23 cellular contexts compared by ENCODE assay signal in the genomic region with DNA sequence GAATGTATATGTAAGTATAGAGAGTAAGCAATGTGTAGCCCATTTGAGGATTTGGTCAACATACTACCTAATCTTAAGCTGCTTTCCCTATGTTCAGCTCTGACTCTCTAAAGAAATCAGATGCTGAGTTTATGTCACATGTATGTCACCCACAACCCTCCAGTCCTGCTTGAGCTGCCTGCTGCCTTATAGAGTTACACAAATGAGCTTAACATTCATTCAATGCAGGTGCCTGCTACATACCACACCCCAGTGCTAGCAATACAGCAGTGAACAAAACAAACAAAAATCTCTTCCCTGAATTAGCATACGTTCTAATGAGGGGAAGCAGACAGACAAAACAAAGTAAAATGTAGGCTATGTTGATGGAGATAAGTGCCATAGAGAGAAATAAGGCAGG.
A peak's percentile ranks its signal among the peaks of the same experiment; 100 is the strongest.
DNase-seq lines count a peak whose midpoint lies in the region; ATAC-seq and TF ChIP-seq lines count a peak whose summit lies in the region.
"Had no signal": no experiment of that assay in that cellular context is flagged by ENCODE, and none has a peak within 500 bp of the region (broad histone marks: within the 10 kb centered on the region; RNA-seq: fewer than 3 reads in every experiment).

No MANE protein-coding gene starts in this region.

- no peaks in the 10 kb centered on the region for H3K36me3 ChIP-seq in MM.1S (replicated peaks; ENCODE audit: insufficient read depth, low read length)
- H3K36me3 ChIP-seq: brain microvascular endothelial cell, colonic mucosa, heart right ventricle, prostate gland, thyroid gland had no signal

- peak overlapping the region; percentile 74 for H3K4me2 ChIP-seq in MM.1S (ENCODE audit: low read depth, low read length)

- peak overlapping the region; percentile 38; the same call in 1 of the 2 replicates for H3K4me3 ChIP-seq in MM.1S (ENCODE audit: low read length)
- H3K4me3 ChIP-seq: colonic mucosa, heart right ventricle, prostate gland, thyroid gland had no signal

- H3K9me3 ChIP-seq in MM.1S (replicated peaks; ENCODE audit: insufficient read depth, low read length) = no peaks in the 10 kb centered on the region
- H3K9me3 ChIP-seq: colonic mucosa, heart right ventricle, prostate gland, thyroid gland had no signal

- H3F3A ChIP-seq in MM.1S (ENCODE audit: insufficient read depth, low read length) = peaks cover 27% of the 10 kb centered on the region

- peak overlapping the region; percentile 79; the same call in 1 of the 2 replicates for H3K27ac ChIP-seq in MM.1S (ENCODE audit: low read length)
- H3K27ac ChIP-seq: brain microvascular endothelial cell, C4-2B, colonic mucosa, heart right ventricle, prostate gland, thyroid gland had no signal

- no peaks in the 10 kb centered on the region for H4K20me1 ChIP-seq in MM.1S (ENCODE audit: insufficient read depth, low read length)

- peaks cover 36% of the 10 kb centered on the region for H3K4me1 ChIP-seq in MM.1S (ENCODE audit: low read length)
- H3K4me1 ChIP-seq: colonic mucosa, heart right ventricle, prostate gland had no signal

- TF ChIP-seq CTCF in MM.1S (IDR thresholded peaks at IDR 0.05; ENCODE audit: low read length) = no peak

- no peaks in the 10 kb centered on the region for H3K9me2 ChIP-seq in MM.1S (replicated peaks; ENCODE audit: insufficient read depth, low read length)

- DNase-seq in NCI-H345 (lab: John Stamatoyannopoulos, UW) (peak; percentile 27), NCI-H345 treated with DMSO at 0.1 percent for 48 hours (lab: John Stamatoyannopoulos, UW; ENCODE audit: unreplicated experiment) (no peak), MM.1S (peak; percentile 23), NCI-H748 treated with DMSO at 0.1 percent for 48 hours (lab: John Stamatoyannopoulos, UW) (peak; percentile 69), retina (peak; percentile 12)
- DNase-seq: activated CD4-positive, alpha-beta T cell treated with anti-CD3 and anti-CD28 coated beads, Interleukin-2, amount 10 ng/mL, durations not matched to agents 7 days and 5 days; activated naive CD8-positive, alpha-beta T cell treated with anti-CD3 and anti-CD28 coated beads, Interleukin-2, amount 50 U/mL, for 24 hours; brain microvascular endothelial cell; colonic mucosa; endodermal cell; GDM1; heart right ventricle; KBM-7; OCI-M1; Right ventricle myocardium superior; stimulated activated CD4-positive, alpha-beta T cell treated with anti-CD3 and anti-CD28 coated beads, Interleukin-1b, Interleukin-23, amount 100 ng/mL, for 48 hours; stimulated activated naive CD4-positive, alpha-beta T cell treated with Interleukin-2 at 50 U/mL for 16 hours; thyroid gland had no signal

- ATAC-seq in HG03565 (IDR thresholded peaks at IDR 0.05; ENCODE audit: unreplicated experiment) (no peak), HG03280 (IDR thresholded peaks at IDR 0.05; ENCODE audit: unreplicated experiment) (no peak), HG02970 (IDR thresholded peaks at IDR 0.05; ENCODE audit: low FRiP score, unreplicated experiment) (no peak)
- ATAC-seq: heart right ventricle had no signal

- peak overlapping the region; percentile 15; the same call in 1 of the 2 replicates for H3K9ac ChIP-seq in MM.1S (ENCODE audit: low read length)

- H3K79me2 ChIP-seq in MM.1S (ENCODE audit: low read length) = no peaks in the 10 kb centered on the region

- H2AFZ ChIP-seq in MM.1S (ENCODE audit: low read length) = peak overlapping the region; percentile 47

- no peaks in the 10 kb centered on the region for H3K27me3 ChIP-seq in MM.1S (replicated peaks; ENCODE audit: insufficient read depth, low read length)
- H3K27me3 ChIP-seq: brain microvascular endothelial cell, colonic mucosa, heart right ventricle, thyroid gland had no signal
